1 cellular context compared by ENCODE assay signal in genomic region chr1:53629101-53629691, GRCh38.
TF ChIP-seq lines count a peak whose summit lies in the region.

No MANE protein-coding gene starts in this region.

TF ChIP-seq in H1, 55 proteins besides CTCF, POLR2A, EP300 and RAD21 (continued from another document):
- TF ChIP-seq, protein P1, sequence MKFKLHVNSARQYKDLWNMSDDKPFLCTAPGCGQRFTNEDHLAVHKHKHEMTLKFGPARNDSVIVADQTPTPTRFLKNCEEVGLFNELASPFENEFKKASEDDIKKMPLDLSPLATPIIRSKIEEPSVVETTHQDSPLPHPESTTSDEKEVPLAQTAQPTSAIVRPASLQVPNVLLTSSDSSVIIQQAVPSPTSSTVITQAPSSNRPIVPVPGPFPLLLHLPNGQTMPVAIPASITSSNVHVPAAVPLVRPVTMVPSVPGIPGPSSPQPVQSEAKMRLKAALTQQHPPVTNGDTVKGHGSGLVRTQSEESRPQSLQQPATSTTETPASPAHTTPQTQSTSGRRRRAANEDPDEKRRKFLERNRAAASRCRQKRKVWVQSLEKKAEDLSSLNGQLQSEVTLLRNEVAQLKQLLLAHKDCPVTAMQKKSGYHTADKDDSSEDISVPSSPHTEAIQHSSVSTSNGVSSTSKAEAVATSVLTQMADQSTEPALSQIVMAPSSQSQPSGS (IDR thresholded peaks at IDR 0.05; ENCODE audit: low read length): no peak
- TF ChIP-seq RFX5 (IDR thresholded peaks at IDR 0.05; ENCODE audit: borderline replicate concordance, low read depth, low read length): no peak
- no peak for TF ChIP-seq SIN3A (conservative IDR thresholded peaks at IDR 0.05 in 1 of 2, IDR thresholded peaks at IDR 0.05 in 1 of 2; ENCODE audit: low read depth in 1 of 2, low read length in 2 of 2)
- TF ChIP-seq CTBP2 (IDR thresholded peaks at IDR 0.05; ENCODE audit: borderline replicate concordance, insufficient read depth, insufficient read length, low read length): no peak
- TF ChIP-seq RNF2 (IDR thresholded peaks at IDR 0.05; ENCODE audit: borderline replicate concordance, low read depth, low read length, missing control alignments, poor library complexity, severe bottlenecking): no peak
- no peak for TF ChIP-seq ASH2L (IDR thresholded peaks at IDR 0.05; ENCODE audit: low read length)
- TF ChIP-seq, protein P2, sequence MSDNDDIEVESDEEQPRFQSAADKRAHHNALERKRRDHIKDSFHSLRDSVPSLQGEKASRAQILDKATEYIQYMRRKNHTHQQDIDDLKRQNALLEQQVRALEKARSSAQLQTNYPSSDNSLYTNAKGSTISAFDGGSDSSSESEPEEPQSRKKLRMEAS (IDR thresholded peaks at IDR 0.05): no peak
- no peak for TF ChIP-seq SUZ12 (IDR thresholded peaks at IDR 0.05; ENCODE audit: low read length)
- no peak for TF ChIP-seq RBBP5 (IDR thresholded peaks at IDR 0.05; ENCODE audit: borderline replicate concordance, low read depth, low read length)
- TF ChIP-seq SP2 (IDR thresholded peaks at IDR 0.05; ENCODE audit: low read length): no peak
- no peak for TF ChIP-seq YY1 (IDR thresholded peaks at IDR 0.05; ENCODE audit: low read depth, low read length)
- no peak for TF ChIP-seq KDM1A (IDR thresholded peaks at IDR 0.05; ENCODE audit: borderline replicate concordance, low read length)
